In genomic region chr11:47177846-47178245, GRCh38 we compare ENCODE assay signal across 8 cellular contexts. TPM values are rescaled to one million over a fixed set of nuclear protein-coding genes. Genes with fewer than 3 reads are reported as not detected.
DNase-seq lines count a peak whose midpoint lies in the region; ATAC-seq, FAIRE-seq and TF ChIP-seq lines count a peak whose summit lies in the region.

No MANE protein-coding gene starts in this region.

- H3K36me3 Mint-ChIP-seq in activated T-cell treated with anti-CD3 and anti-CD28 coated beads, Interleukin-2, amount 50 U/mL, for 24 hours (ENCODE audit: low read depth), result peaks cover 38% of the 10 kb centered on the region

- peaks cover 47% of the 10 kb centered on the region for H3K4me1 ChIP-seq in muscle layer of colon (ENCODE audit: insufficient read depth, low read length)
- no peaks in the 10 kb centered on the region for H3K4me1 ChIP-seq in urinary bladder (ENCODE audit: insufficient read depth)

- no peaks in the 10 kb centered on the region for H3K9me3 Mint-ChIP-seq in activated T-cell treated with anti-CD3 and anti-CD28 coated beads, Interleukin-2, amount 50 U/mL, for 24 hours

- no peak for FAIRE-seq in GM12891 (lab: Jason Lieb, UNC)

- peak overlapping the region; percentile 93 for H3K4me3 Mint-ChIP-seq in activated T-cell treated with anti-CD3 and anti-CD28 coated beads, Interleukin-2, amount 50 U/mL, for 24 hours

- ATAC-seq in HG03521 (IDR thresholded peaks at IDR 0.05; ENCODE audit: unreplicated experiment), result no peak

- peak overlapping the region; percentile 100 for H3K27ac Mint-ChIP-seq in activated T-cell treated with anti-CD3 and anti-CD28 coated beads, Interleukin-2, amount 50 U/mL, for 24 hours

- H3K27me3 ChIP-seq in muscle layer of colon (ENCODE audit: control insufficient read depth in 1 of 2, insufficient read depth in 2 of 2, low read length in 2 of 2), result no peaks in the 10 kb centered on the region

- 62% methylated on average over 6 of the region's 6 CpGs for WGBS in urinary bladder

- H3K4me1 Mint-ChIP-seq in activated T-cell treated with anti-CD3 and anti-CD28 coated beads, Interleukin-2, amount 50 U/mL, for 24 hours (ENCODE audit: low read depth), result peaks cover 38% of the 10 kb centered on the region

- H3K9ac ChIP-seq in muscle layer of colon (ENCODE audit: low read length), result peak overlapping the region; percentile 70

- H3K27ac ChIP-seq in cingulate gyrus (ENCODE audit: low read depth, low read length) (peak overlapping the region; percentile 100), muscle layer of colon (ENCODE audit: low read depth, low read length) (peak overlapping the region; percentile 97), urinary bladder (ENCODE audit: low read depth) (peak overlapping the region; percentile 97)

- no peak for TF ChIP-seq POLR2A in GM12891 (IDR thresholded peaks at IDR 0.05; ENCODE audit: low read depth, low read length)

- H3K4me3 ChIP-seq in muscle layer of colon (ENCODE audit: low read depth in 1 of 2, low read length in 2 of 2) (peak overlapping the region in 1 of 2 donors; percentile 69), urinary bladder (ENCODE audit: low read depth, low read length) (no peak overlapping the region)

- H3K36me3 ChIP-seq in muscle layer of colon (ENCODE audit: insufficient read depth, low read length) (peaks cover 50% of the 10 kb centered on the region), urinary bladder (ENCODE audit: insufficient read depth) (peaks cover 2% of the 10 kb centered on the region)

- H3K27me3 Mint-ChIP-seq in activated T-cell treated with anti-CD3 and anti-CD28 coated beads, Interleukin-2, amount 50 U/mL, for 24 hours, result no peaks in the 10 kb centered on the region

- no peaks in the 10 kb centered on the region for H3K9me3 ChIP-seq in muscle layer of colon (ENCODE audit: low read length)

- no peak for DNase-seq in activated T-cell treated with anti-CD3 and anti-CD28 coated beads, Interleukin-2, amount 50 U/mL, for 24 hours
- no peak for DNase-seq in activated T-cell treated with anti-CD3 and anti-CD28 coated beads, Interleukin-2, amount 50 U/mL, for 48 hours
- DNase-seq in GM12891 (ENCODE audit: insufficient read length, low spot score), result no peak
- DNase-seq in activated CD8-positive, alpha-beta memory T cell treated with anti-CD3 and anti-CD28 coated beads, Interleukin-2, amount 50 U/mL, for 48 hours, result no peak

TF ChIP-seq in GM12891, 5 proteins besides CTCF, POLR2A, EP300 and RAD21:
- TF ChIP-seq TAF1 (IDR thresholded peaks at IDR 0.05; ENCODE audit: low read depth, low read length) (no peak), SPI1 (IDR thresholded peaks at IDR 0.05; ENCODE audit: low read depth, low read length) (no peak), PAX5 (IDR thresholded peaks at IDR 0.05; ENCODE audit: insufficient read depth, low read length, severe bottlenecking) (no peak), POLR2AphosphoS5 (IDR thresholded peaks at IDR 0.05; ENCODE audit: low read depth, low read length) (no peak), POU2F2 (IDR thresholded peaks at IDR 0.05; ENCODE audit: low read depth, low read length) (no peak)

RNA-seq across cellular contexts. Expression of gene ARFGAP2, which starts 1.2 kb away (rescaled TPM):
- 77.1 TPM for total RNA-seq in urinary bladder
- polyA plus RNA-seq in urinary bladder, result 81.8 TPM
- polyA plus RNA-seq in GM12891 (2012; ENCODE audit: low read depth, missing spikeins), result 48.9 TPM

RNA-seq across cellular contexts. Expression of gene PACSIN3, which starts 8.4 kb away (rescaled TPM):
- total RNA-seq in urinary bladder, result 14.9 TPM
- 33.9 TPM for polyA plus RNA-seq in urinary bladder
- 0.87 TPM for polyA plus RNA-seq in GM12891 (2012; ENCODE audit: low read depth, missing spikeins)

RNA-seq across cellular contexts. Expression of gene DDB2, which starts 36.9 kb away (rescaled TPM):
- total RNA-seq in urinary bladder, result 11.9 TPM
- 23.8 TPM for polyA plus RNA-seq in urinary bladder
- 133 TPM for polyA plus RNA-seq in GM12891 (2012; ENCODE audit: low read depth, missing spikeins)
